ENCODE assay signal across 10 cellular contexts in the genomic region with DNA sequence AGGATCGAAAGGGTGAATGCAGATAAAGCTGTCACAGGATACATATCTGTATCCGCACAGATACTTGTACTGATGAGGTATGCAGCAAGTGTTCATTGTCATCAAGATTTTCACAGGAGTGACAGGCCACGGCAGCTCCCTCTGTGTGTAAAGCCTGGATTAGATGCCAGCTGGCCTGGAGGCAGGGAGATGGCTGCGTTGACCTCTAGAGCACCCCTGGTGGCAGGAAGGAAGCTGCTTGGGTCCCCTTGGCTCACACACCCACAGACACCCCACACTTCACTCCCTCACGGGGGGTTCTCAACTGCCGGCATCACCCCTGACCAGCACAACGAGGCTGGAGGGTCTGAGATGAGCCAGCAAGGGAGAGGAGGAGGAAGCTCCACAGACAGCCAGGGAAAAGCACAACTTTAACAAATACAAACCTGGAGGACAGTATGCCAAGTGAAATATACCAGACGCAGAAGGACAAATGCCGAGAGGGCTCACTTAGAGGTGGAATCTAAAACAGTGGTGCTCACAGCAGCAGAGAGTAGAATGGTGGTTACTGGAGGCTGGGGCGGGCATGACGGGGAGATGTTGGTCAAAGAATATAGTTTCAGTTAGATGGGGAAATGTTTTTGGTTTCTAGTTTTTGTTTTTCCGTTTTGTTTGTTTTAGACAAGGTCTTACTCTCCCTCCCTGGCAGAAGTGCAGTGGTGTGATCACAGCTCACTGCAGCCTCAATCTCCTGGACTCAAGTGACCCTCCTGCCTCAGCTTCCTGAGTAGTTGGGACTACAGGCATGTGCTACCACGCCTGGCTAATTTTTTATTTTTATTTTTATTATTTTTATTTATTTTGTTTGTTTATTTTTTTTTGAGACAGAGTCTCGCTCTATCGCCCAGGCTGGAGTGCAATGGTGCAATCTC. TPM values are rescaled to one million over a fixed set of nuclear protein-coding genes. Genes with fewer than 3 reads are reported as not detected.
A peak's percentile ranks its signal among the peaks of the same experiment; 100 is the strongest.
DNase-seq lines count a peak whose midpoint lies in the region; ATAC-seq, FAIRE-seq and TF ChIP-seq lines count a peak whose summit lies in the region.
"Had no signal": no experiment of that assay in that cellular context is flagged by ENCODE, and none has a peak within 500 bp of the region (broad histone marks: within the 10 kb centered on the region; RNA-seq: fewer than 3 reads in every experiment).

No MANE protein-coding gene starts in this region.

- peak; percentile 32 for TF ChIP-seq CTCF in bronchial epithelial cell (IDR thresholded peaks at IDR 0.05; ENCODE audit: insufficient read depth, low read length, severe bottlenecking)
- TF ChIP-seq CTCF in nephron (IDR thresholded peaks at IDR 0.05; ENCODE audit: unreplicated experiment in 3 of 3), result no peak

- ATAC-seq in GM21381 (IDR thresholded peaks at IDR 0.05; ENCODE audit: unreplicated experiment), result no peak

- no peak overlapping the region for H3K4me3 ChIP-seq in bronchial epithelial cell (ENCODE audit: low read depth, low read length)

- no peaks in the 10 kb centered on the region for H3K27me3 ChIP-seq in bronchial epithelial cell (ENCODE audit: control insufficient read depth, insufficient read depth, low read length)

- peaks cover 52% of the 10 kb centered on the region for H3K4me1 Mint-ChIP-seq in nephron

- FAIRE-seq in bronchial epithelial cell (lab: Jason Lieb, UNC), result peak; percentile 36

- H3K36me3 ChIP-seq in bronchial epithelial cell (ENCODE audit: control insufficient read depth, insufficient read depth, low read length), result no peaks in the 10 kb centered on the region

- H3K27ac Mint-ChIP-seq in nephron, result peak overlapping the region; percentile 49 to 87 (median 82)

- DNase-seq in D341Med (ENCODE audit: low spot score), result peak; percentile 77
- DNase-seq in LHCN-M2 (ENCODE audit: low read depth), result peak; percentile 67
- DNase-seq in bronchial epithelial cell (ENCODE audit: low read depth), result no peak
- no peak for DNase-seq in NCI-H1417 (lab: John Stamatoyannopoulos, UW)
- no peak for DNase-seq in NCI-H2196 (lab: John Stamatoyannopoulos, UW; ENCODE audit: unreplicated experiment)
- no peak for DNase-seq in SHP77 (lab: John Stamatoyannopoulos, UW)
- DNase-seq: RPMI8226; stimulated activated CD4-positive, alpha-beta T cell treated with anti-CD3 and anti-CD28 coated beads, Interleukin-4, amount 100 ng/mL, for 1 hour had no signal

- H3K27me3 Mint-ChIP-seq in nephron (ENCODE audit: low read depth), result peaks cover 17% of the 10 kb centered on the region

- H3K9me3 Mint-ChIP-seq in nephron, result no peaks in the 10 kb centered on the region

- H3K4me3 Mint-ChIP-seq in nephron, result peak overlapping the region in 1 of 3 experiments; percentile 42

- peaks cover 5% of the 10 kb centered on the region for H3K36me3 Mint-ChIP-seq in nephron (ENCODE audit: low read depth)

RNA-seq across cellular contexts. Expression of a gene that starts 45.7 kb away (rescaled TPM):
- total RNA-seq in LHCN-M2 (2014; rRNA removed) (31.3 and 43.6 TPM in 2 replicates), bronchial epithelial cell (2.0 and 4.2 TPM in 2 replicates)
- 42.0 TPM for polyA plus RNA-seq in LHCN-M2 (2012)

Comparison
In these comparisons a context has a peak if more than half of its experiments do, and no peak if none do; other contexts are left out.
1. DNase-seq: peak in D341Med (single experiment) and LHCN-M2 (single experiment); none in bronchial epithelial cell (single experiment), NCI-H1417 (0 of 3), NCI-H2196 (single experiment) and SHP77 (0 of 2).